Comparison of ENCODE assay signal across 1 cellular context in genomic region chr2:74436111-74436803, GRCh38.
TF ChIP-seq lines count a peak whose summit lies in the region.

No MANE protein-coding gene starts in this region.

TF ChIP-seq in GM12878, 131 proteins besides CTCF, POLR2A, EP300 and RAD21:
- no peak for TF ChIP-seq FOXM1 (IDR thresholded peaks at IDR 0.05; ENCODE audit: low read depth, low read length)
- no peak for TF ChIP-seq SMARCA5 (IDR thresholded peaks at IDR 0.05)
- TF ChIP-seq, protein P1, sequence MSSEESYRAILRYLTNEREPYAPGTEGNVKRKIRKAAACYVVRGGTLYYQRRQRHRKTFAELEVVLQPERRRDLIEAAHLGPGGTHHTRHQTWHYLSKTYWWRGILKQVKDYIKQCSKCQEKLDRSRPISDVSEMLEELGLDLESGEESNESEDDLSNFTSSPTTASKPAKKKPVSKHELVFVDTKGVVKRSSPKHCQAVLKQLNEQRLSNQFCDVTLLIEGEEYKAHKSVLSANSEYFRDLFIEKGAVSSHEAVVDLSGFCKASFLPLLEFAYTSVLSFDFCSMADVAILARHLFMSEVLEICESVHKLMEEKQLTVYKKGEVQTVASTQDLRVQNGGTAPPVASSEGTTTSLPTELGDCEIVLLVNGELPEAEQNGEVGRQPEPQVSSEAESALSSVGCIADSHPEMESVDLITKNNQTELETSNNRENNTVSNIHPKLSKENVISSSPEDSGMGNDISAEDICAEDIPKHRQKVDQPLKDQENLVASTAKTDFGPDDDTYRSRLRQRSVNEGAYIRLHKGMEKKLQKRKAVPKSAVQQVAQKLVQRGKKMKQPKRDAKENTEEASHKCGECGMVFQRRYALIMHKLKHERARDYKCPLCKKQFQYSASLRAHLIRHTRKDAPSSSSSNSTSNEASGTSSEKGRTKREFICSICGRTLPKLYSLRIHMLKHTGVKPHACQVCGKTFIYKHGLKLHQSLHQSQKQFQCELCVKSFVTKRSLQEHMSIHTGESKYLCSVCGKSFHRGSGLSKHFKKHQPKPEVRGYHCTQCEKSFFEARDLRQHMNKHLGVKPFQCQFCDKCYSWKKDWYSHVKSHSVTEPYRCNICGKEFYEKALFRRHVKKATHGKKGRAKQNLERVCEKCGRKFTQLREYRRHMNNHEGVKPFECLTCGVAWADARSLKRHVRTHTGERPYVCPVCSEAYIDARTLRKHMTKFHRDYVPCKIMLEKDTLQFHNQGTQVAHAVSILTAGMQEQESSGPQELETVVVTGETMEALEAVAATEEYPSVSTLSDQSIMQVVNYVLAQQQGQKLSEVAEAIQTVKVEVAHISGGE (CRISPR knock-in tag; IDR thresholded peaks at IDR 0.05), result no peak
- TF ChIP-seq MYB (IDR thresholded peaks at IDR 0.05; ENCODE audit: borderline replicate concordance, low read depth, low read length), result no peak
- TF ChIP-seq BCL3 (IDR thresholded peaks at IDR 0.05; ENCODE audit: borderline replicate concordance, insufficient read depth, low read depth, low read length, poor library complexity, severe bottlenecking), result no peak
- TF ChIP-seq POLR2AphosphoS2 (IDR thresholded peaks at IDR 0.05; ENCODE audit: low read depth, low read length), result no peak
- TF ChIP-seq, protein P2, sequence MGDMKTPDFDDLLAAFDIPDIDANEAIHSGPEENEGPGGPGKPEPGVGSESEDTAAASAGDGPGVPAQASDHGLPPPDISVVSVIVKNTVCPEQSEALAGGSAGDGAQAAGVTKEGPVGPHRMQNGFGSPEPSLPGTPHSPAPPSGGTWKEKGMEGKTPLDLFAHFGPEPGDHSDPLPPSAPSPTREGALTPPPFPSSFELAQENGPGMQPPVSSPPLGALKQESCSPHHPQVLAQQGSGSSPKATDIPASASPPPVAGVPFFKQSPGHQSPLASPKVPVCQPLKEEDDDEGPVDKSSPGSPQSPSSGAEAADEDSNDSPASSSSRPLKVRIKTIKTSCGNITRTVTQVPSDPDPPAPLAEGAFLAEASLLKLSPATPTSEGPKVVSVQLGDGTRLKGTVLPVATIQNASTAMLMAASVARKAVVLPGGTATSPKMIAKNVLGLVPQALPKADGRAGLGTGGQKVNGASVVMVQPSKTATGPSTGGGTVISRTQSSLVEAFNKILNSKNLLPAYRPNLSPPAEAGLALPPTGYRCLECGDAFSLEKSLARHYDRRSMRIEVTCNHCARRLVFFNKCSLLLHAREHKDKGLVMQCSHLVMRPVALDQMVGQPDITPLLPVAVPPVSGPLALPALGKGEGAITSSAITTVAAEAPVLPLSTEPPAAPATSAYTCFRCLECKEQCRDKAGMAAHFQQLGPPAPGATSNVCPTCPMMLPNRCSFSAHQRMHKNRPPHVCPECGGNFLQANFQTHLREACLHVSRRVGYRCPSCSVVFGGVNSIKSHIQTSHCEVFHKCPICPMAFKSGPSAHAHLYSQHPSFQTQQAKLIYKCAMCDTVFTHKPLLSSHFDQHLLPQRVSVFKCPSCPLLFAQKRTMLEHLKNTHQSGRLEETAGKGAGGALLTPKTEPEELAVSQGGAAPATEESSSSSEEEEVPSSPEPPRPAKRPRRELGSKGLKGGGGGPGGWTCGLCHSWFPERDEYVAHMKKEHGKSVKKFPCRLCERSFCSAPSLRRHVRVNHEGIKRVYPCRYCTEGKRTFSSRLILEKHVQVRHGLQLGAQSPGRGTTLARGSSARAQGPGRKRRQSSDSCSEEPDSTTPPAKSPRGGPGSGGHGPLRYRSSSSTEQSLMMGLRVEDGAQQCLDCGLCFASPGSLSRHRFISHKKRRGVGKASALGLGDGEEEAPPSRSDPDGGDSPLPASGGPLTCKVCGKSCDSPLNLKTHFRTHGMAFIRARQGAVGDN (IDR thresholded peaks at IDR 0.05), result no peak
- TF ChIP-seq HDAC6 (IDR thresholded peaks at IDR 0.05; ENCODE audit: unreplicated experiment), result no peak
- TF ChIP-seq SUZ12 (IDR thresholded peaks at IDR 0.05; ENCODE audit: unreplicated experiment), result no peak
- no peak for TF ChIP-seq PKNOX1 (IDR thresholded peaks at IDR 0.05)
- no peak for TF ChIP-seq KAT2A (conservative IDR thresholded peaks at IDR 0.05; ENCODE audit: control insufficient read depth, low read depth, low read length)
- no peak for TF ChIP-seq ZNF384 (IDR thresholded peaks at IDR 0.05; ENCODE audit: borderline replicate concordance, low read depth, low read length)
- no peak for TF ChIP-seq HSF1 (IDR thresholded peaks at IDR 0.05; ENCODE audit: low read depth, low read length)
- TF ChIP-seq TBL1XR1 (IDR thresholded peaks at IDR 0.05; ENCODE audit: low read depth, low read length), result no peak
- TF ChIP-seq, protein P3, sequence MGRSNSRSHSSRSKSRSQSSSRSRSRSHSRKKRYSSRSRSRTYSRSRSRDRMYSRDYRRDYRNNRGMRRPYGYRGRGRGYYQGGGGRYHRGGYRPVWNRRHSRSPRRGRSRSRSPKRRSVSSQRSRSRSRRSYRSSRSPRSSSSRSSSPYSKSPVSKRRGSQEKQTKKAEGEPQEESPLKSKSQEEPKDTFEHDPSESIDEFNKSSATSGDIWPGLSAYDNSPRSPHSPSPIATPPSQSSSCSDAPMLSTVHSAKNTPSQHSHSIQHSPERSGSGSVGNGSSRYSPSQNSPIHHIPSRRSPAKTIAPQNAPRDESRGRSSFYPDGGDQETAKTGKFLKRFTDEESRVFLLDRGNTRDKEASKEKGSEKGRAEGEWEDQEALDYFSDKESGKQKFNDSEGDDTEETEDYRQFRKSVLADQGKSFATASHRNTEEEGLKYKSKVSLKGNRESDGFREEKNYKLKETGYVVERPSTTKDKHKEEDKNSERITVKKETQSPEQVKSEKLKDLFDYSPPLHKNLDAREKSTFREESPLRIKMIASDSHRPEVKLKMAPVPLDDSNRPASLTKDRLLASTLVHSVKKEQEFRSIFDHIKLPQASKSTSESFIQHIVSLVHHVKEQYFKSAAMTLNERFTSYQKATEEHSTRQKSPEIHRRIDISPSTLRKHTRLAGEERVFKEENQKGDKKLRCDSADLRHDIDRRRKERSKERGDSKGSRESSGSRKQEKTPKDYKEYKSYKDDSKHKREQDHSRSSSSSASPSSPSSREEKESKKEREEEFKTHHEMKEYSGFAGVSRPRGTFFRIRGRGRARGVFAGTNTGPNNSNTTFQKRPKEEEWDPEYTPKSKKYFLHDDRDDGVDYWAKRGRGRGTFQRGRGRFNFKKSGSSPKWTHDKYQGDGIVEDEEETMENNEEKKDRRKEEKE (IDR thresholded peaks at IDR 0.05), result no peak
- TF ChIP-seq PML (IDR thresholded peaks at IDR 0.05; ENCODE audit: low read length), result no peak
- TF ChIP-seq BHLHE40 (IDR thresholded peaks at IDR 0.05; ENCODE audit: borderline replicate concordance in 1 of 2, low read depth in 2 of 2, low read length in 1 of 2), result no peak
- TF ChIP-seq HDAC2 (IDR thresholded peaks at IDR 0.05), result no peak
- no peak for TF ChIP-seq ELK1 (IDR thresholded peaks at IDR 0.05; ENCODE audit: low read depth, low read length)
- TF ChIP-seq EZH2 (IDR thresholded peaks at IDR 0.05; ENCODE audit: borderline replicate concordance, control insufficient read depth, low read depth, low read length), result no peak
